In the genomic region with DNA sequence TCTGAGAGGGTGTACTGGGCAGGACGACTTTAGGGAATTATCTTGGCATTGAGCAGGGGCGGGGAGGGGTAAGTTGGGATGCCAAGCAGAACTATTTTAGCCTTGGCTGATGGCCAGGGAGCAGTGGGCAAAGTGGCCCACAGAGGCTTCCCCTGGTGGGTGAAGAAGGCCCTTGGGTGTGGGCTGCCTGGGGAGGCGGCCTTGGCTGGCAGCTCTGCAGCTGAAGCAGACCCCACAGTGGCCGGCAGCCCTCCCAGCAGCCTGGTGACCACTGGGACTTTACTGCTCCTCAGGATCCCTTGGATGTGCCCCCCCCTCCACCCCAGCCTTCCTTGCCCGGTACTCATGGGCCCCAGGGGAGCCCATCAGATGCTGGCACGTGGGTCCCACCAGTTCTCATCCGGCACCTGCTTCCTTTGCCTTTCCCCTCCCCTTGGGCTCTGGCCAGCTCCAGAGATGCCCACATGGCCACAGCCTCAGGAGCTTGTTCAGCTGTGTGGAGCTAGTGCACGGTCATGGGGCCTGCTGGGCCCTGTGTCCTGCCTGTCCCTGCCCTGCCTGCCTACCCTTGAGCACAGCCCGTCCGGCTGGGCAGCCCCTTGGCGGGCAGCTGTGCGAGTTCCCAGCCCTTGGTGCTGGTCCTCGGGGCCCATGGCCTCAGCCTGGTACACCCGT, we compare ENCODE assay signal across 17 cellular contexts.
DNase-seq lines count a peak whose midpoint lies in the region; FAIRE-seq and TF ChIP-seq lines count a peak whose summit lies in the region.
"Had no signal": no experiment of that assay in that cellular context is flagged by ENCODE, and none has a peak within 500 bp of the region (broad histone marks: within the 10 kb centered on the region; RNA-seq: fewer than 3 reads in every experiment).

No MANE protein-coding gene starts in this region.

- H4K20me1 ChIP-seq in H9 (ENCODE audit: control insufficient read depth, insufficient read depth, insufficient read length), result no peaks in the 10 kb centered on the region

- no peak overlapping the region for H3K14ac ChIP-seq in H9 (ENCODE audit: insufficient read depth, low read length)

- no peak overlapping the region for H3K4ac ChIP-seq in H9 (ENCODE audit: low read depth, low read length)

- H3K27ac ChIP-seq in H9 (ENCODE audit: insufficient read length, low read depth, low read length), result no peak overlapping the region
- H3K27ac ChIP-seq in kidney (ENCODE audit: low read depth in 2 of 2, low read length in 2 of 2), result peak overlapping the region; percentile 14 to 22
- peak overlapping the region in 6 of 8 donors; percentile 9 to 71 (median 54) for H3K27ac ChIP-seq in spleen
- H3K27ac ChIP-seq: foreskin keratinocyte, RWPE1 had no signal

- H3K18ac ChIP-seq in H9 (ENCODE audit: insufficient read length, low read depth, low read length), result no peak overlapping the region

- H3K27me3 Mint-ChIP-seq in H9 (ENCODE audit: low read depth), result 0 out of 2 replicates have a peak, but pooled peaks cover 1% of the 10 kb centered on the region

- no peak overlapping the region for H4K5ac ChIP-seq in H9 (ENCODE audit: insufficient read length, low read depth, low read length)

- no CpG with 5 or more reads among the region's 14 CpGs for WGBS in H9 (ENCODE audit: extremely low coverage, insufficient read length, low lambda C conversion rate)
- WGBS in spleen, 5 donors, result 47 to 65% (median 56%) methylated on average over 11 to 14 of the region's 14 CpGs

- peaks cover 21 to 23% of the 10 kb centered on the region in 2 experiments for H3K4me1 Mint-ChIP-seq in H9
- H3K4me1 Mint-ChIP-seq: activated T-helper 17 cell treated with anti-CD3 and anti-CD28 coated beads, Interleukin-2, amount 50 U/mL, for 72 hours had no signal

- peak; percentile 25 for DNase-seq in H9
- DNase-seq in astrocyte of the hippocampus (ENCODE audit: low read depth, low spot score), result peak; percentile 1
- DNase-seq in kidney, result no peak
- peak; percentile 74 for DNase-seq in spleen
- DNase-seq in GM12891 (ENCODE audit: insufficient read length, low spot score), result no peak
- DNase-seq in DMS53 treated with DMSO at 0.1 percent for 48 hours (lab: John Stamatoyannopoulos, UW; ENCODE audit: unreplicated experiment), result no peak
- DNase-seq in GM03348 (ENCODE audit: low spot score), result no peak
- DNase-seq: activated CD4-positive, alpha-beta T cell treated with anti-CD3 and anti-CD28 coated beads, Interleukin-2, amount 10 ng/mL, durations not matched to agents 7 days and 5 days; C1 segment of cervical spinal cord; effector memory CD8-positive, alpha-beta T cell; foreskin keratinocyte; NCI-H1694 treated with DMSO at 0.1 percent for 48 hours; NCI-H774 had no signal

- H3K9me3 ChIP-seq in H9 (ENCODE audit: control insufficient read depth, low read depth, low read length), result no peaks in the 10 kb centered on the region
- no peaks in the 10 kb centered on the region for H3K9me3 ChIP-seq in kidney (ENCODE audit: control insufficient read depth in 1 of 2, low read length in 2 of 2)
- H3K9me3 ChIP-seq in spleen, result no peaks in the 10 kb centered on the region
- H3K9me3 ChIP-seq: upper lobe of left lung had no signal

- H3K9ac ChIP-seq in H9 (ENCODE audit: extremely low read depth, insufficient read length, low read length), result no peak overlapping the region
- H3K9ac ChIP-seq in kidney (ENCODE audit: low read length in 2 of 2), result no peak overlapping the region

- no peaks in the 10 kb centered on the region for H3K79me1 ChIP-seq in H9 (ENCODE audit: insufficient read depth, low read depth, low read length, poor library complexity, severe bottlenecking)

- H3K4me1 ChIP-seq in H9 (ENCODE audit: insufficient read depth, low read length) (peaks cover 3% of the 10 kb centered on the region; the same call in 1 of the 2 replicates), kidney (ENCODE audit: control insufficient read depth in 1 of 2, insufficient read depth in 1 of 2, low read depth in 1 of 2, low read length in 2 of 2) (peaks cover 12 to 15% of the 10 kb centered on the region in 2 donors), spleen (peaks cover 15 to 61% (median 47%) of the 10 kb centered on the region in 6 donors)
- H3K4me1 ChIP-seq: foreskin keratinocyte had no signal

- no peak overlapping the region for H2AK5ac ChIP-seq in H9 (ENCODE audit: insufficient read length, low read length)

- H3K36me3 Mint-ChIP-seq in H9 (ENCODE audit: insufficient read depth in 1 of 3, low read depth in 3 of 3), result no peaks in the 10 kb centered on the region; a peak in 1 of 7 replicates

- H2BK5ac ChIP-seq in H9 (ENCODE audit: insufficient read length, low read length), result no peak overlapping the region

- no peaks in the 10 kb centered on the region for H3K23me2 ChIP-seq in H9 (ENCODE audit: insufficient read length, low read depth, low read length, poor library complexity, severe bottlenecking)

- no peak overlapping the region for H3K4me3 Mint-ChIP-seq in H9
- H3K4me3 Mint-ChIP-seq: activated CD4-positive, alpha-beta T cell treated with anti-CD3 and anti-CD28 coated beads, Interleukin-2, amount 10 ng/mL, durations not matched to agents 7 days and 5 days; activated T-helper 17 cell treated with anti-CD3 and anti-CD28 coated beads, Interleukin-2, amount 50 U/mL, for 72 hours; effector memory CD8-positive, alpha-beta T cell had no signal

- no peak overlapping the region for H2BK20ac ChIP-seq in H9 (ENCODE audit: low read depth, low read length, poor library complexity, severe bottlenecking)

- intact Hi-C loops in kidney (cut with DNase I) (no loop called here), spleen (cut with DNase I; ENCODE audit: low total_unique reads) (no loop called here)

- H2BK15ac ChIP-seq in H9 (ENCODE audit: low read depth, low read length), result no peak overlapping the region

- no peaks in the 10 kb centered on the region for H3K36me3 ChIP-seq in kidney (ENCODE audit: control insufficient read depth in 1 of 2, insufficient read depth in 2 of 2, low read length in 2 of 2)
- H3K36me3 ChIP-seq in spleen, result no peaks in the 10 kb centered on the region
- H3K36me3 ChIP-seq: upper lobe of left lung had no signal

- no peak overlapping the region for H3K23ac ChIP-seq in H9 (ENCODE audit: insufficient read length, low read depth, low read length)

- H3K4me2 ChIP-seq in H9 (ENCODE audit: insufficient read depth, insufficient read length, low read length), result no peak overlapping the region

- H3K27me3 ChIP-seq in H9 (ENCODE audit: insufficient read depth, low read length), result no peaks in the 10 kb centered on the region
- peaks cover 0 to 15% (median 0%) of the 10 kb centered on the region in 7 donors for H3K27me3 ChIP-seq in spleen (replicated peaks in 1 of 7)
- H3K27me3 ChIP-seq: foreskin keratinocyte, upper lobe of left lung had no signal

- FAIRE-seq in kidney (lab: Jason Lieb, UNC) (no peak), GM12891 (lab: Jason Lieb, UNC) (no peak)
- FAIRE-seq: astrocyte had no signal

- H3K4me3 ChIP-seq in kidney (ENCODE audit: low read length in 2 of 2) (no peak overlapping the region), spleen (no peak overlapping the region)
- H3K4me3 ChIP-seq: upper lobe of left lung had no signal

- H3K79me2 ChIP-seq in H9 (ENCODE audit: insufficient read depth, low read length), result no peaks in the 10 kb centered on the region

- H3T11ph ChIP-seq in H9 (ENCODE audit: low read length), result no peak overlapping the region

- H2AFZ ChIP-seq in H9 (ENCODE audit: low read length), result no peak overlapping the region

- H4K91ac ChIP-seq in H9 (ENCODE audit: insufficient read length, low read depth, low read length), result no peak overlapping the region

- no peak overlapping the region for H2BK120ac ChIP-seq in H9 (ENCODE audit: low read depth, low read length, poor library complexity, severe bottlenecking)

- TF ChIP-seq CTCF in H9 (conservative IDR thresholded peaks at IDR 0.05) (no peak), kidney (IDR thresholded peaks at IDR 0.05; ENCODE audit: borderline replicate concordance, extremely low read depth, insufficient read depth) (no peak), spleen (IDR thresholded peaks at IDR 0.05 in 8 of 11, conservative IDR thresholded peaks at IDR 0.05 in 3 of 11) (no peak)

- H3K9me3 Mint-ChIP-seq in H9, result no peaks in the 10 kb centered on the region
- H3K9me3 Mint-ChIP-seq: activated CD4-positive, alpha-beta T cell treated with anti-CD3 and anti-CD28 coated beads, Interleukin-2, amount 10 ng/mL, durations not matched to agents 7 days and 5 days; activated T-helper 17 cell treated with anti-CD3 and anti-CD28 coated beads, Interleukin-2, amount 50 U/mL, for 72 hours; effector memory CD8-positive, alpha-beta T cell had no signal

- H3K56ac ChIP-seq in H9 (ENCODE audit: insufficient read length, low read depth, low read length), result no peak overlapping the region

- no peak overlapping the region for H2BK12ac ChIP-seq in H9 (ENCODE audit: insufficient read length, low read depth, low read length)

- no peak overlapping the region for H4K8ac ChIP-seq in H9 (replicated peaks; ENCODE audit: insufficient read length, low read depth, low read length)

- no peak overlapping the region; a peak in 1 of 7 replicates for H3K27ac Mint-ChIP-seq in H9
- H3K27ac Mint-ChIP-seq: activated CD4-positive, alpha-beta T cell treated with anti-CD3 and anti-CD28 coated beads, Interleukin-2, amount 10 ng/mL, durations not matched to agents 7 days and 5 days; activated T-helper 17 cell treated with anti-CD3 and anti-CD28 coated beads, Interleukin-2, amount 50 U/mL, for 72 hours; effector memory CD8-positive, alpha-beta T cell had no signal

- TF ChIP-seq POLR2A in spleen (IDR thresholded peaks at IDR 0.05), result no peak
- no peak for TF ChIP-seq POLR2A in GM12891 (IDR thresholded peaks at IDR 0.05; ENCODE audit: low read depth, low read length)

TF ChIP-seq in GM12891, 5 proteins besides CTCF, POLR2A, EP300 and RAD21:
- no peak for TF ChIP-seq SPI1 (IDR thresholded peaks at IDR 0.05; ENCODE audit: low read depth, low read length)
- no peak for TF ChIP-seq POLR2AphosphoS5 (IDR thresholded peaks at IDR 0.05; ENCODE audit: low read depth, low read length)
- TF ChIP-seq PAX5 (IDR thresholded peaks at IDR 0.05; ENCODE audit: insufficient read depth, low read length, severe bottlenecking), result no peak
- TF ChIP-seq POU2F2 (IDR thresholded peaks at IDR 0.05; ENCODE audit: low read depth, low read length), result no peak
- no peak for TF ChIP-seq TAF1 (IDR thresholded peaks at IDR 0.05; ENCODE audit: low read depth, low read length)

Comparison
In these comparisons a context has a peak if more than half of its experiments do, and no peak if none do; other contexts are left out.
1. DNase-seq: peak in H9 (single experiment), astrocyte of the hippocampus (single experiment) and spleen (single experiment); none in kidney (single experiment), GM12891 (single experiment), DMS53 treated with DMSO at 0.1 percent for 48 hours (single experiment) and GM03348 (single experiment).